In genomic region chr11:93552874-93553273, GRCh38 we compare ENCODE assay signal across 32 cellular contexts.
"Had no signal": no experiment of that assay in that cellular context is flagged by ENCODE, and none has a peak within 500 bp of the region (broad histone marks: within the 10 kb centered on the region; RNA-seq: fewer than 3 reads in every experiment).

No MANE protein-coding gene starts in this region.

- H3K4me3 ChIP-seq: ascending aorta, breast epithelium, cardiac muscle cell, colonic mucosa, esophagus squamous epithelium, gastroesophageal sphincter had no signal

- DNase-seq: activated CD4-positive, alpha-beta memory T cell treated with anti-CD3 and anti-CD28 coated beads, Interleukin-2, amount 10 ng/mL, durations not matched to agents 7 days and 5 days; activated CD4-positive, alpha-beta T cell treated with anti-CD3 and anti-CD28 coated beads for 1 hour; activated CD4-positive, alpha-beta T cell treated with anti-CD3 and anti-CD28 coated beads for 4 hours; activated CD4-positive, alpha-beta T cell treated with anti-CD3 and anti-CD28 coated beads, Interleukin-2, amount 10 ng/mL, durations not matched to agents 7 days and 5 days; activated CD4-positive, alpha-beta T cell treated with anti-CD3 and anti-CD28 coated beads, Interleukin-2, amount 50 U/mL, for 4 hours; activated CD8-positive, alpha-beta memory T cell treated with anti-CD3 and anti-CD28 coated beads, Interleukin-2, amount 50 U/mL, for 48 hours; activated gamma-delta T cell; activated naive CD4-positive, alpha-beta T cell; activated naive CD4-positive, alpha-beta T cell treated with anti-CD3 and anti-CD28 coated beads, Interleukin-2, amount 10 ng/mL, durations not matched to agents 7 days and 5 days; activated naive CD8-positive, alpha-beta T cell treated with anti-CD3 and anti-CD28 coated beads, Interleukin-2, amount 10 ng/mL, durations not matched to agents 7 days and 5 days; activated T-cell treated with anti-CD3 and anti-CD28 coated beads for 4 hours; activated T-cell treated with anti-CD3 and anti-CD28 coated beads, Interleukin-2, amount 50 U/mL, for 24 hours; activated T-cell treated with anti-CD3 and anti-CD28 coated beads, Interleukin-2, amount 50 U/mL, for 72 hours; central memory CD4-positive, alpha-beta T cell; cerebellar nuclear complex; colonic mucosa; effector CD8-positive, alpha-beta T cell; esophagus squamous epithelium; foreskin melanocyte; T-helper 2 cell had no signal

- H3K4me1 Mint-ChIP-seq: brain had no signal

- H3K36me3 ChIP-seq: ascending aorta, breast epithelium, cardiac muscle cell, colonic mucosa, esophagus squamous epithelium, gastroesophageal sphincter had no signal

- H3K27me3 ChIP-seq: ascending aorta, breast epithelium, cardiac muscle cell, colonic mucosa had no signal

- H3K4me1 ChIP-seq: ascending aorta, breast epithelium, colonic mucosa, esophagus squamous epithelium, gastroesophageal sphincter had no signal

- H3K4me3 Mint-ChIP-seq: activated CD4-positive, alpha-beta memory T cell treated with anti-CD3 and anti-CD28 coated beads, Interleukin-2, amount 10 ng/mL, durations not matched to agents 7 days and 5 days; activated CD4-positive, alpha-beta T cell treated with anti-CD3 and anti-CD28 coated beads, Interleukin-2, amount 10 ng/mL, durations not matched to agents 7 days and 5 days; activated naive CD4-positive, alpha-beta T cell treated with anti-CD3 and anti-CD28 coated beads, Interleukin-2, amount 10 ng/mL, durations not matched to agents 7 days and 5 days; activated naive CD8-positive, alpha-beta T cell treated with anti-CD3 and anti-CD28 coated beads, Interleukin-2, amount 10 ng/mL, durations not matched to agents 7 days and 5 days; activated T-cell treated with anti-CD3 and anti-CD28 coated beads, Interleukin-2, amount 50 U/mL, for 24 hours; activated T-cell treated with anti-CD3 and anti-CD28 coated beads, Interleukin-2, amount 50 U/mL, for 72 hours; brain; WTC11 had no signal

- ATAC-seq: activated naive CD4-positive, alpha-beta T cell treated with anti-CD3 and anti-CD28 coated beads, Interleukin-2, amount 50 U/mL, for 72 hours; activated T-cell treated with anti-CD3 and anti-CD28 coated beads, Interleukin-2, amount 50 U/mL, for 72 hours; gastroesophageal sphincter; WTC11 had no signal

- H3K9me3 Mint-ChIP-seq: activated CD4-positive, alpha-beta memory T cell treated with anti-CD3 and anti-CD28 coated beads, Interleukin-2, amount 10 ng/mL, durations not matched to agents 7 days and 5 days; activated CD4-positive, alpha-beta T cell treated with anti-CD3 and anti-CD28 coated beads, Interleukin-2, amount 10 ng/mL, durations not matched to agents 7 days and 5 days; activated naive CD4-positive, alpha-beta T cell treated with anti-CD3 and anti-CD28 coated beads, Interleukin-2, amount 10 ng/mL, durations not matched to agents 7 days and 5 days; activated naive CD4-positive, alpha-beta T cell treated with anti-CD3 and anti-CD28 coated beads, Interleukin-2, amount 50 U/mL, for 72 hours; activated naive CD8-positive, alpha-beta T cell treated with anti-CD3 and anti-CD28 coated beads, Interleukin-2, amount 10 ng/mL, durations not matched to agents 7 days and 5 days; activated T-cell treated with anti-CD3 and anti-CD28 coated beads, Interleukin-2, amount 50 U/mL, for 24 hours; activated T-cell treated with anti-CD3 and anti-CD28 coated beads, Interleukin-2, amount 50 U/mL, for 72 hours; WTC11 had no signal

- H3K9me3 ChIP-seq: ascending aorta, breast epithelium, colonic mucosa, esophagus squamous epithelium, gastroesophageal sphincter had no signal

- H3K27ac Mint-ChIP-seq: activated CD4-positive, alpha-beta memory T cell treated with anti-CD3 and anti-CD28 coated beads, Interleukin-2, amount 10 ng/mL, durations not matched to agents 7 days and 5 days; activated CD4-positive, alpha-beta T cell treated with anti-CD3 and anti-CD28 coated beads, Interleukin-2, amount 10 ng/mL, durations not matched to agents 7 days and 5 days; activated naive CD4-positive, alpha-beta T cell treated with anti-CD3 and anti-CD28 coated beads, Interleukin-2, amount 10 ng/mL, durations not matched to agents 7 days and 5 days; activated naive CD4-positive, alpha-beta T cell treated with anti-CD3 and anti-CD28 coated beads, Interleukin-2, amount 50 U/mL, for 72 hours; activated naive CD8-positive, alpha-beta T cell treated with anti-CD3 and anti-CD28 coated beads, Interleukin-2, amount 10 ng/mL, durations not matched to agents 7 days and 5 days; activated T-cell treated with anti-CD3 and anti-CD28 coated beads, Interleukin-2, amount 50 U/mL, for 24 hours; activated T-cell treated with anti-CD3 and anti-CD28 coated beads, Interleukin-2, amount 50 U/mL, for 72 hours; brain; WTC11 had no signal

- H3K36me3 Mint-ChIP-seq: activated naive CD4-positive, alpha-beta T cell treated with anti-CD3 and anti-CD28 coated beads, Interleukin-2, amount 10 ng/mL, durations not matched to agents 7 days and 5 days; activated naive CD4-positive, alpha-beta T cell treated with anti-CD3 and anti-CD28 coated beads, Interleukin-2, amount 50 U/mL, for 72 hours; activated naive CD8-positive, alpha-beta T cell treated with anti-CD3 and anti-CD28 coated beads, Interleukin-2, amount 10 ng/mL, durations not matched to agents 7 days and 5 days; brain; WTC11 had no signal

- FAIRE-seq: endometrium, endothelial cell of umbilical vein, TTC549 had no signal

- H3K27ac ChIP-seq: ascending aorta, breast epithelium, cardiac muscle cell, colonic mucosa, epithelial cell of prostate, esophagus squamous epithelium, gastroesophageal sphincter, VCaP had no signal
